In the genomic region with DNA sequence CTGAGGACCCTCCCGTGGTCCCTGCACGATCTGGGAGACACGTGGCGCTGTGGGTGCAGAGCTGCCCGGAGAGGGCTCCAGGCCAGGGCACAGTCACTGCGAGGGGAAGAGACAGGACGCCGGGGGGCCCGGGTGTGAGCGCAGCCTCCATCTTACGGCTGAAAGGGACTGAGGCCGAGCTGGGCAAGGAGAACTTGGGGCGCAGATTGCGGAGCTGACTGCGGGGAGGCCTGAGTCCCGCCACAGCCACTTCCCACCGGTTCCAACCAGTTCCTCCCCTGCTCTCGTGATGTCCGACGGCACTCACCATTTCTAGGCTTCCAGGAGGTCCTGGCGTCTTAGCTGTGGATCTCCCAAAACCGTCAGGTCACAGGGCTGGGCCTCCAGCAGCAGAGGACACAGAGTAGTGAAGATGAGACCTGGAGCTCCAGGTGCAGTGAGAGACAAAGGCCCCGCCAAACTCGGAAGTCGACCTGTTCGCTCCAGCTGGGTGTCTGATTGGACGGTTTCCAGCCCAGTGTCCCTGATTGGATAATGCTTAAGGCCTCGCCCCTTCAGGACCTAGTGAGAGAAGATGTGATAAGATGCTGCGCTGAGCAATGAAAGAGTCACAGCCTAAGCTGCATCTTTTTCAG, we compare ENCODE assay signal across 7 cellular contexts. TPM values are rescaled to one million over a fixed set of nuclear protein-coding genes. Genes with fewer than 3 reads are reported as not detected.
DNase-seq lines count a peak whose midpoint lies in the region; ATAC-seq and TF ChIP-seq lines count a peak whose summit lies in the region.

No MANE protein-coding gene starts in this region.

- peaks cover 8% of the 10 kb centered on the region for H3K9me3 Mint-ChIP-seq in stimulated activated naive CD8-positive, alpha-beta T cell treated with anti-CD3 and anti-CD28 coated beads, Interleukin-15, Interleukin-2, amounts not matched to agents 100 ng/mL and 50 ng/mL, for 24 hours

- no peak overlapping the region for H3K27ac Mint-ChIP-seq in stimulated activated naive CD8-positive, alpha-beta T cell treated with anti-CD3 and anti-CD28 coated beads, Interleukin-15, Interleukin-2, amounts not matched to agents 100 ng/mL and 50 ng/mL, for 24 hours

- no peaks in the 10 kb centered on the region for H3K27me3 Mint-ChIP-seq in stimulated activated naive CD8-positive, alpha-beta T cell treated with anti-CD3 and anti-CD28 coated beads, Interleukin-15, Interleukin-2, amounts not matched to agents 100 ng/mL and 50 ng/mL, for 24 hours

- H3K27me3 ChIP-seq in heart left ventricle = peaks cover 0 to 11% (median 0%) of the 10 kb centered on the region in 9 donors

- 11 to 17% (median 16%) methylated on average over 26 to 29 of the region's 29 CpGs for WGBS in heart left ventricle, 4 donors

- intact Hi-C loops in heart left ventricle (cut with DNase I) = loop anchor here in 1 of 10 donors (5.0 kb wide), 1 partner anchor 39 kb away; a partner anchor contains a TSS

- peaks cover 5% of the 10 kb centered on the region for H3K4me1 Mint-ChIP-seq in stimulated activated naive CD8-positive, alpha-beta T cell treated with anti-CD3 and anti-CD28 coated beads, Interleukin-15, Interleukin-2, amounts not matched to agents 100 ng/mL and 50 ng/mL, for 24 hours (ENCODE audit: low read depth)

- H3K4me3 ChIP-seq in heart left ventricle = peak overlapping the region in 5 of 12 donors; percentile 10 to 36 (median 25)

- H3K4me3 Mint-ChIP-seq in stimulated activated naive CD8-positive, alpha-beta T cell treated with anti-CD3 and anti-CD28 coated beads, Interleukin-15, Interleukin-2, amounts not matched to agents 100 ng/mL and 50 ng/mL, for 24 hours = peak overlapping the region; percentile 74

- H3K4me1 ChIP-seq in heart left ventricle = peaks cover 0 to 6% (median 0%) of the 10 kb centered on the region in 12 donors

- no peak for ATAC-seq in heart left ventricle

- no peak for TF ChIP-seq POLR2A in heart left ventricle (IDR thresholded peaks at IDR 0.05)

- no peak for TF ChIP-seq CTCF in heart left ventricle (IDR thresholded peaks at IDR 0.05)

- no peaks in the 10 kb centered on the region for H3K9me3 ChIP-seq in heart left ventricle

- DNase-seq in T-helper 1 cell (peak in 4 of 5 donors; percentile 42 to 50 (median 44)), kidney tubule cell (ENCODE audit: low spot score) (peak; percentile 24), NCI-H2107 (lab: John Stamatoyannopoulos, UW) (no peak), AG08396 (ENCODE audit: low spot score) (no peak), heart left ventricle (no peak)
- DNase-seq in activated gamma-delta T cell treated with anti-CD3 and anti-CD28 coated beads, Interleukin-2, amount 50 U/mL, for 16 hours (ENCODE audit: low read depth) = peak; percentile 34

- peaks cover 8% of the 10 kb centered on the region for H3K36me3 Mint-ChIP-seq in stimulated activated naive CD8-positive, alpha-beta T cell treated with anti-CD3 and anti-CD28 coated beads, Interleukin-15, Interleukin-2, amounts not matched to agents 100 ng/mL and 50 ng/mL, for 24 hours (ENCODE audit: low read depth)

- no peaks in the 10 kb centered on the region for H3K36me3 ChIP-seq in heart left ventricle

- H3K27ac ChIP-seq in heart left ventricle = no peak overlapping the region

RNA-seq across cellular contexts. Expression of a gene that starts 4.8 kb away (rescaled TPM):
- 10 to 100 TPM in 2 of 9 donors, 1 to 10 TPM in 7; 5.6 to 16.6 (median 8.1) TPM for total RNA-seq in heart left ventricle
- polyA plus RNA-seq in heart left ventricle = 1 to 10 TPM; 3.8 to 5.5 TPM

RNA-seq across cellular contexts. Expression of a gene that starts 39.3 kb away (rescaled TPM):
- total RNA-seq in heart left ventricle = 10 to 100 TPM in 8 of 9 donors, 1 to 10 TPM in 1; 9.0 to 20.2 (median 11.6) TPM
- 1 to 10 TPM; 5.0 to 6.5 TPM for polyA plus RNA-seq in heart left ventricle

RNA-seq across cellular contexts. Expression of a gene that starts 39.9 kb away (rescaled TPM):
- 1 to 10 TPM; 1.0 to 4.6 (median 2.3) TPM for total RNA-seq in heart left ventricle
- 1 to 10 TPM; 1.1 to 3.7 TPM for polyA plus RNA-seq in heart left ventricle

Comparison
In these comparisons a context has a peak if more than half of its experiments do, and no peak if none do; other contexts are left out.
1. DNase-seq: peak in T-helper 1 cell (4 of 5), activated gamma-delta T cell treated with anti-CD3 and anti-CD28 coated beads, Interleukin-2, amount 50 U/mL, for 16 hours (single experiment) and kidney tubule cell (single experiment); none in NCI-H2107 (single experiment), AG08396 (single experiment) and heart left ventricle (0 of 5).